ENCODE assay signal across 29 cellular contexts in genomic region chr13:30097089-30097488, GRCh38.
"Had no signal": no experiment of that assay in that cellular context is flagged by ENCODE, and none has a peak within 500 bp of the region (broad histone marks: within the 10 kb centered on the region; RNA-seq: fewer than 3 reads in every experiment).

No MANE protein-coding gene starts in this region.

- DNase-seq: hippocampal formation; kidney glomerular epithelial cell; left cardiac atrium; left lung; lower lobe of right lung; mammary epithelial cell; mesenchymal stem cell; naive B cell; natural killer cell; nephron progenitor cell; occipital lobe; psoas muscle; right lobe of liver; stimulated activated CD4-positive, alpha-beta T cell treated with anti-CD3 and anti-CD28 coated beads, Interleukin-1b, Interleukin-23, amount 100 ng/mL, for 48 hours; stimulated activated CD4-positive, alpha-beta T cell treated with anti-CD3 and anti-CD28 coated beads, Interleukin-2, amount 100 ng/mL, for 48 hours; stimulated activated CD4-positive, alpha-beta T cell treated with anti-CD3 and anti-CD28 coated beads, Interleukin-4, amount 100 ng/mL, for 4 hours; stimulated activated CD8-positive, alpha-beta memory T cell treated with anti-CD3 and anti-CD28 coated beads, Interleukin-4, amount 100 ng/mL, for 48 hours; stimulated activated naive B cell treated with anti-CD40 and anti-IgM and Interleukin-4, amounts not matched to agents 10 μg/mL and 1 μg/mL and 100 μg/mL, for 72 hours; stimulated activated naive CD8-positive, alpha-beta T cell treated with anti-CD3 and anti-CD28 coated beads, Interleukin-15, Interleukin-2, amounts not matched to agents 100 U/mL and 50 U/mL, for 24 hours; stomach; testis; thyroid gland; transverse colon; upper lobe of left lung had no signal

- H3K9me3 ChIP-seq: left lung, lower lobe of right lung, neutrophil, psoas muscle, right lobe of liver, stomach, testis, thyroid gland, transverse colon, upper lobe of left lung, vagina had no signal

- H3K4me1 ChIP-seq: left lung, lower lobe of right lung, neural progenitor cell, parathyroid adenoma, psoas muscle, right lobe of liver, stomach, testis, thyroid gland, transverse colon, upper lobe of left lung, vagina had no signal

- H3K27me3 ChIP-seq: neural progenitor cell, neutrophil, right lobe of liver, stomach, testis, thyroid gland, transverse colon, upper lobe of left lung, vagina had no signal

- H3K4me3 ChIP-seq: left lung, lower lobe of right lung, neural progenitor cell, psoas muscle, right lobe of liver, smooth muscle cell, stomach, testis, thyroid gland, transverse colon, upper lobe of left lung, vagina had no signal

- ATAC-seq: left cardiac atrium; left lung; lower lobe of right lung; natural killer cell; psoas muscle; right lobe of liver; stimulated activated naive B cell treated with anti-CD40 and anti-IgM and Interleukin-4, amounts not matched to agents 10 μg/mL and 1 μg/mL and 100 μg/mL, for 72 hours; stimulated activated naive CD8-positive, alpha-beta T cell treated with anti-CD3 and anti-CD28 coated beads, Interleukin-15, Interleukin-2, amounts not matched to agents 100 U/mL and 50 U/mL, for 24 hours had no signal

- H3K36me3 Mint-ChIP-seq: naive B cell; natural killer cell; neural progenitor cell; stimulated activated naive B cell treated with anti-CD40 and anti-IgM and Interleukin-4, amounts not matched to agents 10 μg/mL and 1 μg/mL and 100 μg/mL, for 72 hours had no signal

- H3K27ac ChIP-seq: left lung, lower lobe of right lung, neural progenitor cell, neutrophil, parathyroid adenoma, psoas muscle, right lobe of liver, stomach, testis, thyroid gland, transverse colon, upper lobe of left lung, vagina had no signal

- H3K9me3 Mint-ChIP-seq: naive B cell; natural killer cell; nephron progenitor cell; stimulated activated naive B cell treated with anti-CD40 and anti-IgM and Interleukin-4, amounts not matched to agents 10 μg/mL and 1 μg/mL and 100 μg/mL, for 72 hours had no signal

- H3K4me3 Mint-ChIP-seq: naive B cell; natural killer cell; nephron progenitor cell; neural progenitor cell; stimulated activated naive B cell treated with anti-CD40 and anti-IgM and Interleukin-4, amounts not matched to agents 10 μg/mL and 1 μg/mL and 100 μg/mL, for 72 hours had no signal

- H3K4me1 Mint-ChIP-seq: naive B cell had no signal

- H3K27ac Mint-ChIP-seq: naive B cell; natural killer cell; nephron progenitor cell; neural progenitor cell; stimulated activated naive B cell treated with anti-CD40 and anti-IgM and Interleukin-4, amounts not matched to agents 10 μg/mL and 1 μg/mL and 100 μg/mL, for 72 hours had no signal
